ENCODE assay signal across 16 cellular contexts in the genomic region with DNA sequence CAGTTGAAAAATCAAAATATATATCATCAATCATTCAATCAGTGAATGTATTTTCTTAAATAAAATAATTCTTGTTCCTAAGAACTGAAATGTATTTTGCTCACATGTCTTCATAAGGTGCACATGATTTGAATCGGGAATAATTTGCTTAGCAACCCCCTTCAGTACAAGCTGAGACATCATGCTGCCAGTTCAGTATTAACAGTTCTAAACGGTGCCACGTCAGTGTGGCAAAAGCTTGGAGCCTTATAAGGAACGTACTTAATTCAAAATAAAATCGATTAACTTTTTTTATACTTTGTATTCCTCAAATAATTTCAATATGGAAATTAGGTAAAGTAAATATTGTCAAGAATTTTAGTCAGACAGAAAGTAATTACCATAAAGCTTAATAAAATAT.
DNase-seq lines count a peak whose midpoint lies in the region; FAIRE-seq lines count a peak whose summit lies in the region.
"Had no signal": no experiment of that assay in that cellular context is flagged by ENCODE, and none has a peak within 500 bp of the region (broad histone marks: within the 10 kb centered on the region; RNA-seq: fewer than 3 reads in every experiment).

No MANE protein-coding gene starts in this region.

- DNase-seq in Ammon's horn (ENCODE audit: low spot score) (peak; percentile 30), G401 (ENCODE audit: low spot score) (peak; percentile 57), cerebellum (ENCODE audit: low spot score) (peak; percentile 7), cortex of kidney (lab: John Stamatoyannopoulos, UW) (no peak), HTR-8/SVneo (ENCODE audit: insufficient read length, low spot score) (no peak), mucosa of gallbladder (ENCODE audit: low spot score) (no peak)
- DNase-seq: CD4-positive, CD25-positive, alpha-beta regulatory T cell; CD8-positive, alpha-beta T cell; DMS 273 treated with DMSO at 0.1 percent for 48 hours; DMS79; EL; GOT3; HFFc6 had no signal

- in situ Hi-C loops in G401 (cut with HindIII; ENCODE audit: low sequenced_read_pairs) = no loop called here

- FAIRE-seq in HTR-8/SVneo (lab: Jason Lieb, UNC) = no peak
- FAIRE-seq: D721Med, GM12892, H54 had no signal

Comparison
In these comparisons a context has a peak if more than half of its experiments do, and no peak if none do; other contexts are left out.
1. DNase-seq: peak in Ammon's horn (single experiment), G401 (single experiment) and cerebellum (single experiment); none in cortex of kidney (single experiment), HTR-8/SVneo (single experiment) and mucosa of gallbladder (single experiment).